ENCODE assay signal across 8 cellular contexts in genomic region chr19:54095859-54096641, GRCh38. TPM values are rescaled to one million over a fixed set of nuclear protein-coding genes. Genes with fewer than 3 reads are reported as not detected.
DNase-seq lines count a peak whose midpoint lies in the region; TF ChIP-seq lines count a peak whose summit lies in the region.
"Not testable (repeated sequence)": the region's sequence is repeated elsewhere in the genome, so short reads cannot be mapped to it uniquely, and the experiment has no call there.

No MANE protein-coding gene starts in this region.

- peaks cover 2 to 14% (median 11%) of the 10 kb centered on the region in 3 donors for H3K27me3 Mint-ChIP-seq in immature natural killer cell (ENCODE audit: low read depth in 3 of 3)

- WGBS in ovary, 3 donors = 0 to 1% (median 1%) methylated on average over 33 to 46 of the region's 46 CpGs
- 0% methylated on average over 24 of the region's 46 CpGs for WGBS in suprapubic skin

- DNase-seq in DMS53 (lab: John Stamatoyannopoulos, UW) (peak; percentile 75), LoVo (ENCODE audit: low spot score) (peak; percentile 7), T follicular helper cell (ENCODE audit: low read depth) (peak; percentile 15), immature natural killer cell (peak; percentile 53 to 72 (median 71)), ovary (peak in 3 of 5 donors; percentile 56 to 71 (median 59))
- DNase-seq in activated effector memory CD4-positive, alpha-beta T cell treated with Interleukin-2 at 50 U/mL for 16 hours = peak; percentile 40
- DNase-seq in effector memory CD4-positive, alpha-beta T cell = peak; percentile 18 to 31 (median 28)
- not testable (repeated sequence) for DNase-seq in suprapubic skin (ENCODE audit: low spot score in 2 of 2)

- H3K4me3 ChIP-seq in effector memory CD4-positive, alpha-beta T cell (ENCODE audit: insufficient read depth, low read depth, low read length, poor library complexity, severe bottlenecking) = peak overlapping the region; percentile 37
- H3K4me3 ChIP-seq in ovary (peak overlapping the region; percentile 17), suprapubic skin (peak overlapping the region; percentile 53)

- TF ChIP-seq CTCF in ovary (IDR thresholded peaks at IDR 0.05); suprapubic skin (IDR thresholded peaks at IDR 0.05): not testable (repeated sequence)

- peak overlapping the region; percentile 79 to 94 (median 86) for H3K4me3 Mint-ChIP-seq in immature natural killer cell

- peaks cover 18 to 21% of the 10 kb centered on the region in 2 donors for H3K4me1 Mint-ChIP-seq in immature natural killer cell

- peaks cover 12% of the 10 kb centered on the region for H3K4me1 ChIP-seq in effector memory CD4-positive, alpha-beta T cell (ENCODE audit: control insufficient read depth, insufficient read depth, low read length, poor library complexity, severe bottlenecking)
- H3K4me1 ChIP-seq in ovary (ENCODE audit: insufficient read depth) = not testable (repeated sequence)
- H3K4me1 ChIP-seq in suprapubic skin = peaks cover 19% of the 10 kb centered on the region

- not testable (repeated sequence) for H3K27me3 ChIP-seq in effector memory CD4-positive, alpha-beta T cell (replicated peaks; ENCODE audit: control insufficient read depth, insufficient read depth, low read length, poor library complexity, severe bottlenecking); ovary; suprapubic skin

- not testable (repeated sequence) for TF ChIP-seq EP300 in ovary (IDR thresholded peaks at IDR 0.05); suprapubic skin (IDR thresholded peaks at IDR 0.05)

- not testable (repeated sequence) for TF ChIP-seq POLR2A in ovary (IDR thresholded peaks at IDR 0.05)
- peak in 1 of 2 donors; percentile 14 for TF ChIP-seq POLR2A in suprapubic skin (IDR thresholded peaks at IDR 0.05)

- H3K9me3 Mint-ChIP-seq in immature natural killer cell = not testable (repeated sequence)

- not testable (repeated sequence) for H3K9me3 ChIP-seq in effector memory CD4-positive, alpha-beta T cell (ENCODE audit: control insufficient read depth, low read length); ovary; suprapubic skin

- not testable (repeated sequence) for H3K27ac ChIP-seq in effector memory CD4-positive, alpha-beta T cell (ENCODE audit: insufficient read depth, low read length, poor library complexity, severe bottlenecking)
- peak overlapping the region in 1 of 2 donors; percentile 63 for H3K27ac ChIP-seq in ovary
- peak overlapping the region; percentile 45 for H3K27ac ChIP-seq in suprapubic skin

- H3K36me3 ChIP-seq in effector memory CD4-positive, alpha-beta T cell (ENCODE audit: control insufficient read depth, insufficient read depth, low read length); ovary; suprapubic skin: not testable (repeated sequence)

- intact Hi-C loops in ovary (cut with DNase I) = not testable (repeated sequence)

- not testable (repeated sequence) for H3K36me3 Mint-ChIP-seq in immature natural killer cell

- peak overlapping the region; percentile 81 to 92 (median 88) for H3K27ac Mint-ChIP-seq in immature natural killer cell

RNA-seq across cellular contexts. Expression of gene OSCAR, which starts 4.6 kb away (rescaled TPM):
- polyA plus RNA-seq in immature natural killer cell (under 1 TPM in 2 of 3 donors, not detected in 1; 0.33 to 0.82 TPM), ovary (1 to 10 TPM; 1.1 to 1.4 TPM)
- total RNA-seq in ovary (1 to 10 TPM; 1.4 to 3.8 (median 2.1) TPM), suprapubic skin (1 to 10 TPM in 3 of 4 donors, under 1 TPM in 1; 0.49 to 2.7 (median 1.8) TPM)

RNA-seq across cellular contexts. Expression of gene NDUFA3, which starts 6.6 kb away (rescaled TPM):
- polyA plus RNA-seq in immature natural killer cell (100 to 1,000 TPM; 367 to 704 (median 506) TPM), ovary (100 to 1,000 TPM in 1 of 2 donors, 10 to 100 TPM in 1; 58.3 to 110 TPM)
- total RNA-seq in ovary (100 to 1,000 TPM in 3 of 7 donors, 10 to 100 TPM in 3, 1 to 10 TPM in 1; 6.2 to 110 (median 82.1) TPM), suprapubic skin (10 to 100 TPM; 23.1 to 71.9 (median 46.4) TPM)

RNA-seq across cellular contexts. Expression of gene TARM1, which starts 14.9 kb away (rescaled TPM):
- polyA plus RNA-seq in immature natural killer cell (not detected), ovary (not detected)
- total RNA-seq in ovary (not detected), suprapubic skin (not detected)

RNA-seq across cellular contexts. Expression of gene TFPT, which starts 19.4 kb away (rescaled TPM):
- 10 to 100 TPM; 20.1 to 26.4 (median 20.6) TPM for polyA plus RNA-seq in immature natural killer cell
- total RNA-seq in ovary = 10 to 100 TPM in 6 of 7 donors, 1 to 10 TPM in 1; 7.6 to 18.3 (median 12.8) TPM
- 10 to 100 TPM in 1 of 2 donors, 1 to 10 TPM in 1; 2.4 to 14.1 TPM for polyA plus RNA-seq in ovary
- total RNA-seq in suprapubic skin = 10 to 100 TPM in 3 of 4 donors, 1 to 10 TPM in 1; 7.8 to 16.5 (median 11.5) TPM

RNA-seq across cellular contexts. Expression of gene PRPF31, which starts 19.5 kb away (rescaled TPM):
- 10 to 100 TPM; 61.0 to 81.0 (median 72.7) TPM for polyA plus RNA-seq in immature natural killer cell
- 10 to 100 TPM; 30.0 to 59.5 (median 48.8) TPM for total RNA-seq in ovary
- polyA plus RNA-seq in ovary = 10 to 100 TPM; 51.1 to 62.2 TPM
- total RNA-seq in suprapubic skin = 10 to 100 TPM; 49.6 to 75.3 (median 55.4) TPM
